ENCODE assay signal across 22 cellular contexts in the genomic region with DNA sequence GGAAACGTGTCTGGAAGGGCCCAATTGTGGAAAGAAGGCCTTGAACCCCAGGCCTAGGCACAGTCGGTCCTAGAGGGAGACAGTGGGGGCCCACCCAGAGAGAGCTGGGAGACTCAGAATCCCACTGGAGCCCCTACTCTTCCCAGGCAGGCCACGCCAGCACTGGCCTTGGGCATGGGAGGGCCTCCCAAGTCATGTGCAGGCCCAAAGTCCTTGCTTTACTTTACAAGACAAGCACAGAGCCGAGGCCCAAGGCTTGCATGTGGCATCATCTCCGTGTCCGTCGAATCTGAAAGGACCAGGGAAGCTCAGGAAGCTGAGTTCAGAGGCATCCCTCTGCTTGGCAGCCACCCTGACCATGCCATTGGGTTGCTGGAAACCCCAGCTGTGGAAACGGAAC.
"Had no signal": no experiment of that assay in that cellular context is flagged by ENCODE, and none has a peak within 500 bp of the region (broad histone marks: within the 10 kb centered on the region; RNA-seq: fewer than 3 reads in every experiment).

No MANE protein-coding gene starts in this region.

- H3K27me3 ChIP-seq: cardiac muscle cell had no signal

- H3K36me3 ChIP-seq: brain microvascular endothelial cell, cardiac muscle cell had no signal

- DNase-seq: activated CD4-positive, alpha-beta memory T cell treated with anti-CD3 and anti-CD28 coated beads, Interleukin-2, amount 10 ng/mL, durations not matched to agents 7 days and 5 days; activated CD4-positive, alpha-beta T cell treated with anti-CD3 and anti-CD28 coated beads for 36 hours; activated CD4-positive, alpha-beta T cell treated with anti-CD3 and anti-CD28 coated beads, Interleukin-2, amount 50 U/mL, for 1 hour; activated CD4-positive, CD25-positive, alpha-beta regulatory T cell; activated gamma-delta T cell; activated naive CD4-positive, alpha-beta T cell treated with anti-CD3 and anti-CD28 coated beads for 36 hours; activated T-cell treated with anti-CD3 and anti-CD28 coated beads for 4 hours; activated T-cell treated with anti-CD3 and anti-CD28 coated beads, Interleukin-2, amount 50 U/mL, for 48 hours; brain microvascular endothelial cell; cerebellar nuclear complex; NCI-H1092; NCI-H1930; NCI-H446; NCI-H524; PC-3; SIG-M5; T-helper 1 cell had no signal

- H3K27ac ChIP-seq: brain microvascular endothelial cell, cardiac muscle cell, KMS-11, SK-N-MC, VCaP had no signal

- H3K4me3 ChIP-seq: cardiac muscle cell, SK-N-MC had no signal

- ATAC-seq: activated CD4-positive, alpha-beta T cell treated with anti-CD3 and anti-CD28 coated beads for 36 hours; activated T-helper 17 cell treated with anti-CD3 and anti-CD28 coated beads, Interleukin-2, amount 50 U/mL, for 72 hours; PC-3 had no signal
